1 cellular context compared by ENCODE assay signal in the genomic region with DNA sequence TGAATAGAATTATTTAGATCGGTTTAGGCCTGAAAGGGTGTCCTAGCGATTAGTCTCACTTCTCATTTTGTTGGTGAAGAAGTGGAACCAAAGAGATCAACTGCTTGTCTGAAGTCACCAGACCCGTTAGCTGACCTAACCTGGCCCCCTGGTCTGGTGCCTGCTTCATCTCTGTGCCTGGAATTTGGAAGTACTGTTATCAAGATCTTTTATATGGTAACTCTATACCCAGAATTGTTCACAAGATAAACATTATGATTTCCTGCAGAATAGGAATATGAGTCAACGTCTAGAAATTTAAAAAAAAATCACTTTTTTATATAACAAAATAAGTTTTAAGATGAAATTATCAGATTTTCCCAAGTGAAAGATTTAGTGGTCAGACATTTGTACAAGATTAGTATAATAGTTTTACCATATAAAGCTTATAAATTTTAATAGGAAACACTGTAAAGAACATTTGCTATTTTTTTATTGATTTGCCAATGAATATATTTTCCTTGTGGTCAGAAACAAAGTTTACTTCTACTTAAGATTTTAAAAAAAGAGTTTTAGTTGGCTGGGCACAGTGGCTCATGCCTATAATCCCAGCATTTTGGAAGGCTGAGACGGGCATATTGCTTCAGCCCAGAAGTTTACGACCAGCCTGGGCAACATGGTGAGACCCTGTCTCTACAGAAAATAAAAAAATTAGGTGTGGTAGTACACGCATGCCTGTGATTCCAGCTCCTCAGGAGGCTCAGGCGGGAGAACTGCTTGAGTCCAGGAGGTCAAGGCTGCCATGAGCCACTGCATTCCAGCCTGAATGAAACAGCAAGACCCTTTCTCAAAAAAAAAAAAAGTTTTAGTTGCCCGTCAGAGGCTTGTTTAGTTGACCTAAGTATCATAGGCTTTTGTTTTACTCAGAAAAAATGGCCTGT.
TF ChIP-seq lines count a peak whose summit lies in the region.

No MANE protein-coding gene starts in this region.

TF ChIP-seq in IMR-90, 13 proteins besides CTCF, POLR2A, EP300 and RAD21 (continued from another document):
- TF ChIP-seq, protein P1, sequence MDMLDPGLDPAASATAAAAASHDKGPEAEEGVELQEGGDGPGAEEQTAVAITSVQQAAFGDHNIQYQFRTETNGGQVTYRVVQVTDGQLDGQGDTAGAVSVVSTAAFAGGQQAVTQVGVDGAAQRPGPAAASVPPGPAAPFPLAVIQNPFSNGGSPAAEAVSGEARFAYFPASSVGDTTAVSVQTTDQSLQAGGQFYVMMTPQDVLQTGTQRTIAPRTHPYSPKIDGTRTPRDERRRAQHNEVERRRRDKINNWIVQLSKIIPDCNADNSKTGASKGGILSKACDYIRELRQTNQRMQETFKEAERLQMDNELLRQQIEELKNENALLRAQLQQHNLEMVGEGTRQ (IDR thresholded peaks at IDR 0.05; ENCODE audit: low read depth, low read length), result no peak
- TF ChIP-seq FOS (IDR thresholded peaks at IDR 0.05; ENCODE audit: low read depth, low read length) (peak; percentile 39; the same call in 1 of the 2 replicates), RFX5 (IDR thresholded peaks at IDR 0.05; ENCODE audit: low read depth, low read length) (no peak), NFE2L2 (IDR thresholded peaks at IDR 0.05; ENCODE audit: low read depth, low read length) (no peak)
- TF ChIP-seq, protein P2, sequence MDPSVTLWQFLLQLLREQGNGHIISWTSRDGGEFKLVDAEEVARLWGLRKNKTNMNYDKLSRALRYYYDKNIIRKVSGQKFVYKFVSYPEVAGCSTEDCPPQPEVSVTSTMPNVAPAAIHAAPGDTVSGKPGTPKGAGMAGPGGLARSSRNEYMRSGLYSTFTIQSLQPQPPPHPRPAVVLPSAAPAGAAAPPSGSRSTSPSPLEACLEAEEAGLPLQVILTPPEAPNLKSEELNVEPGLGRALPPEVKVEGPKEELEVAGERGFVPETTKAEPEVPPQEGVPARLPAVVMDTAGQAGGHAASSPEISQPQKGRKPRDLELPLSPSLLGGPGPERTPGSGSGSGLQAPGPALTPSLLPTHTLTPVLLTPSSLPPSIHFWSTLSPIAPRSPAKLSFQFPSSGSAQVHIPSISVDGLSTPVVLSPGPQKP (IDR thresholded peaks at IDR 0.05; ENCODE audit: borderline replicate concordance, low read depth, low read length), result no peak
